ENCODE assay signal across 22 cellular contexts in the genomic region with DNA sequence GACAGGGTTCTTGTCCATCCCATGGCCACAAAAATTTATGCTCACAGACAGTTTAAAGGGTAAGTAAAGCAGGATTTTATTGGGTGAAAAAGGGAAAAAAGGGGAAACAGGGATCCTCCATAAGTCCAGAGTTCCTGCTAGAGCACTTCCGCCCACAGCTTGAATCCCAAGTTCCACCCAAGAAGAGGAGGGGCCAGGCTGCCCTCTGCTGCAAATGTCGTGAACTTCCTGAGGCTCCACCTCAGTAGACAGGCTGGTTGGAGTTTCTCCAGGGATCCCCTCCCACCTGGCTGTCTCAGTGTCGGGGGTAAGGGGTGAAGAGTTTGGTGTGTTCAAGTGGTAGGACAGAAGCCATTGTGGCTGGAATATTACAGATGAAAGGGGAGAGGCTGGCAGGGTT.
DNase-seq lines count a peak whose midpoint lies in the region; ATAC-seq and TF ChIP-seq lines count a peak whose summit lies in the region.
"Had no signal": no experiment of that assay in that cellular context is flagged by ENCODE, and none has a peak within 500 bp of the region (broad histone marks: within the 10 kb centered on the region; RNA-seq: fewer than 3 reads in every experiment).

No MANE protein-coding gene starts in this region.

- H3K9me3 Mint-ChIP-seq in WTC11 = peaks cover 8% of the 10 kb centered on the region
- H3K9me3 Mint-ChIP-seq: activated T-helper 1 cell treated with anti-CD3 and anti-CD28 coated beads, Interleukin-12 subunit alpha, Interleukin-12 subunit beta, Interleukin-2, Interleukin-4 antibody, amounts not matched to agents 30 ng/mL and 10 ng/mL and 1 ng/mL, durations not matched to agents 14 hours and 24 hours and 36 hours; CD8-positive, alpha-beta T cell had no signal

- H3F3A ChIP-seq in neural cell (ENCODE audit: insufficient read depth, low read length, poor library complexity, severe bottlenecking) = no peaks in the 10 kb centered on the region

- H3K4me3 Mint-ChIP-seq in WTC11 = no peak overlapping the region
- H3K4me3 Mint-ChIP-seq: activated naive CD8-positive, alpha-beta T cell; activated T-helper 1 cell treated with anti-CD3 and anti-CD28 coated beads, Interleukin-12 subunit alpha, Interleukin-12 subunit beta, Interleukin-2, Interleukin-4 antibody, amounts not matched to agents 30 ng/mL and 10 ng/mL and 1 ng/mL, durations not matched to agents 14 hours and 24 hours and 36 hours; CD8-positive, alpha-beta T cell; type B pancreatic cell had no signal

- no peak overlapping the region for H3K9ac ChIP-seq in neural cell (ENCODE audit: low read length)

- no peaks in the 10 kb centered on the region for H3K36me3 ChIP-seq in H7 (replicated peaks; ENCODE audit: control insufficient read depth, insufficient read depth, low read length)
- no peaks in the 10 kb centered on the region for H3K36me3 ChIP-seq in neural cell (ENCODE audit: insufficient read depth, low read length)
- H3K36me3 ChIP-seq: esophagus squamous epithelium, neutrophil, spleen, stomach had no signal

- TF ChIP-seq EP300 in neural cell (conservative IDR thresholded peaks at IDR 0.05; ENCODE audit: poor library complexity, severe bottlenecking) = no peak

- H3K4me2 ChIP-seq in neural cell (ENCODE audit: low read length) = no peak overlapping the region

- H3K9me3 ChIP-seq in neural cell (ENCODE audit: low read length) = no peaks in the 10 kb centered on the region
- H3K9me3 ChIP-seq: esophagus squamous epithelium, neutrophil, stomach had no signal

- no peak overlapping the region for H3K27ac ChIP-seq in neural cell (ENCODE audit: low read length)
- H3K27ac ChIP-seq: esophagus squamous epithelium, neutrophil, spleen, stomach had no signal

- POLR2A ChIA-PET in WTC11 (lab: Charles Lee) = no interaction called here

- H3K36me3 Mint-ChIP-seq in WTC11 = 0 out of 2 replicates have a peak, but pooled peaks cover under 1% of the 10 kb centered on the region
- H3K36me3 Mint-ChIP-seq: activated naive CD8-positive, alpha-beta T cell; CD8-positive, alpha-beta T cell; type B pancreatic cell had no signal

- no peaks in the 10 kb centered on the region for H3K79me2 ChIP-seq in neural cell (replicated peaks; ENCODE audit: insufficient read depth, low read length)

- H3K27me3 ChIP-seq in H7 (ENCODE audit: control insufficient read depth, insufficient read depth, low read length) (no peaks in the 10 kb centered on the region), neural cell (ENCODE audit: insufficient read depth, low read depth, low read length) (no peaks in the 10 kb centered on the region)
- H3K27me3 ChIP-seq: esophagus squamous epithelium, neutrophil, spleen, stomach had no signal

- ATAC-seq in WTC11 = peak; percentile 95
- ATAC-seq: CD8-positive, alpha-beta T cell had no signal

- TF ChIP-seq RAD21 in neural cell (conservative IDR thresholded peaks at IDR 0.05) = peak; percentile 10

- no peaks in the 10 kb centered on the region for H4K20me1 ChIP-seq in neural cell (ENCODE audit: insufficient read depth)

- H3K4me1 Mint-ChIP-seq in WTC11 = peaks cover 10% of the 10 kb centered on the region

- H2AFZ ChIP-seq in neural cell (ENCODE audit: low read depth, low read length) = no peak overlapping the region

- no peaks in the 10 kb centered on the region for H3K9me2 ChIP-seq in neural cell (ENCODE audit: insufficient read depth, low read length)

- H3K4me3 ChIP-seq in H7 (ENCODE audit: insufficient read depth, low read depth, low read length) (no peak overlapping the region), neural cell (ENCODE audit: low read length) (no peak overlapping the region)
- H3K4me3 ChIP-seq: esophagus squamous epithelium, spleen, stomach had no signal

- H3K27ac Mint-ChIP-seq in WTC11 = no peak overlapping the region
- H3K27ac Mint-ChIP-seq: activated naive CD8-positive, alpha-beta T cell; activated T-helper 1 cell treated with anti-CD3 and anti-CD28 coated beads, Interleukin-12 subunit alpha, Interleukin-12 subunit beta, Interleukin-2, Interleukin-4 antibody, amounts not matched to agents 30 ng/mL and 10 ng/mL and 1 ng/mL, durations not matched to agents 14 hours and 24 hours and 36 hours; CD8-positive, alpha-beta T cell; type B pancreatic cell had no signal

- DNase-seq in DMS 273 treated with DMSO at 0.1 percent for 48 hours (lab: John Stamatoyannopoulos, UW) (peak; percentile 62), H7 (peak; percentile 13), WTC11 (ENCODE audit: low spot score) (peak; percentile 51), NCI-H1092 (lab: John Stamatoyannopoulos, UW) (no peak), T1000 (lab: John Stamatoyannopoulos, UW) (no peak), NCI-H748 treated with DMSO at 0.1 percent for 48 hours (lab: John Stamatoyannopoulos, UW) (no peak)
- DNase-seq: activated CD4-positive, alpha-beta T cell treated with anti-CD3 and anti-CD28 coated beads for 4 hours; CD8-positive, alpha-beta T cell; effector CD8-positive, alpha-beta T cell; EL; esophagus squamous epithelium; KBM-7; NCI-H187; NCI-H345; spleen; stimulated activated CD4-positive, alpha-beta T cell treated with anti-CD3 and anti-CD28 coated beads, Interleukin-4, amount 100 ng/mL, for 4 hours; stomach had no signal

- CTCF ChIA-PET in WTC11 (lab: Charles Lee) = interaction anchor here (0.6 to 1.1 kb wide), 5 partner anchors 9 to 219 kb away, joined by 3 to 7 read pairs (median 3); no protein-coding TSS in a partner anchor

- no peaks in the 10 kb centered on the region for H3K27me3 Mint-ChIP-seq in WTC11 (ENCODE audit: low read depth)
- H3K27me3 Mint-ChIP-seq: type B pancreatic cell had no signal

- 0 out of 2 replicates have a peak, but pooled peaks have one; percentile 17 for TF ChIP-seq CTCF in WTC11 (IDR thresholded peaks at IDR 0.05)
- TF ChIP-seq CTCF in neural cell (IDR thresholded peaks at IDR 0.05; ENCODE audit: poor library complexity, severe bottlenecking) = no peak

TF ChIP-seq in WTC11, 78 proteins besides CTCF, POLR2A, EP300 and RAD21 (continues in another document):
- TF ChIP-seq TP53 (CRISPR knock-in tag; IDR thresholded peaks at IDR 0.05) (no peak), ZNF138 (CRISPR knock-in tag; conservative IDR thresholded peaks at IDR 0.05) (no peak), ZNF423 (CRISPR knock-in tag; IDR thresholded peaks at IDR 0.05) (no peak)
- TF ChIP-seq, protein P1, sequence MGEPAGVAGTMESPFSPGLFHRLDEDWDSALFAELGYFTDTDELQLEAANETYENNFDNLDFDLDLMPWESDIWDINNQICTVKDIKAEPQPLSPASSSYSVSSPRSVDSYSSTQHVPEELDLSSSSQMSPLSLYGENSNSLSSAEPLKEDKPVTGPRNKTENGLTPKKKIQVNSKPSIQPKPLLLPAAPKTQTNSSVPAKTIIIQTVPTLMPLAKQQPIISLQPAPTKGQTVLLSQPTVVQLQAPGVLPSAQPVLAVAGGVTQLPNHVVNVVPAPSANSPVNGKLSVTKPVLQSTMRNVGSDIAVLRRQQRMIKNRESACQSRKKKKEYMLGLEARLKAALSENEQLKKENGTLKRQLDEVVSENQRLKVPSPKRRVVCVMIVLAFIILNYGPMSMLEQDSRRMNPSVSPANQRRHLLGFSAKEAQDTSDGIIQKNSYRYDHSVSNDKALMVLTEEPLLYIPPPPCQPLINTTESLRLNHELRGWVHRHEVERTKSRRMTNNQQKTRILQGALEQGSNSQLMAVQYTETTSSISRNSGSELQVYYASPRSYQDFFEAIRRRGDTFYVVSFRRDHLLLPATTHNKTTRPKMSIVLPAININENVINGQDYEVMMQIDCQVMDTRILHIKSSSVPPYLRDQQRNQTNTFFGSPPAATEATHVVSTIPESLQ (CRISPR knock-in tag; IDR thresholded peaks at IDR 0.05) = no peak
- TF ChIP-seq, protein P2, sequence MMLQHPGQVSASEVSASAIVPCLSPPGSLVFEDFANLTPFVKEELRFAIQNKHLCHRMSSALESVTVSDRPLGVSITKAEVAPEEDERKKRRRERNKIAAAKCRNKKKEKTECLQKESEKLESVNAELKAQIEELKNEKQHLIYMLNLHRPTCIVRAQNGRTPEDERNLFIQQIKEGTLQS (CRISPR knock-in tag; conservative IDR thresholded peaks at IDR 0.05) = no peak

TF ChIP-seq in neural cell, 6 proteins besides CTCF, POLR2A, EP300 and RAD21:
- TF ChIP-seq, protein P3, sequence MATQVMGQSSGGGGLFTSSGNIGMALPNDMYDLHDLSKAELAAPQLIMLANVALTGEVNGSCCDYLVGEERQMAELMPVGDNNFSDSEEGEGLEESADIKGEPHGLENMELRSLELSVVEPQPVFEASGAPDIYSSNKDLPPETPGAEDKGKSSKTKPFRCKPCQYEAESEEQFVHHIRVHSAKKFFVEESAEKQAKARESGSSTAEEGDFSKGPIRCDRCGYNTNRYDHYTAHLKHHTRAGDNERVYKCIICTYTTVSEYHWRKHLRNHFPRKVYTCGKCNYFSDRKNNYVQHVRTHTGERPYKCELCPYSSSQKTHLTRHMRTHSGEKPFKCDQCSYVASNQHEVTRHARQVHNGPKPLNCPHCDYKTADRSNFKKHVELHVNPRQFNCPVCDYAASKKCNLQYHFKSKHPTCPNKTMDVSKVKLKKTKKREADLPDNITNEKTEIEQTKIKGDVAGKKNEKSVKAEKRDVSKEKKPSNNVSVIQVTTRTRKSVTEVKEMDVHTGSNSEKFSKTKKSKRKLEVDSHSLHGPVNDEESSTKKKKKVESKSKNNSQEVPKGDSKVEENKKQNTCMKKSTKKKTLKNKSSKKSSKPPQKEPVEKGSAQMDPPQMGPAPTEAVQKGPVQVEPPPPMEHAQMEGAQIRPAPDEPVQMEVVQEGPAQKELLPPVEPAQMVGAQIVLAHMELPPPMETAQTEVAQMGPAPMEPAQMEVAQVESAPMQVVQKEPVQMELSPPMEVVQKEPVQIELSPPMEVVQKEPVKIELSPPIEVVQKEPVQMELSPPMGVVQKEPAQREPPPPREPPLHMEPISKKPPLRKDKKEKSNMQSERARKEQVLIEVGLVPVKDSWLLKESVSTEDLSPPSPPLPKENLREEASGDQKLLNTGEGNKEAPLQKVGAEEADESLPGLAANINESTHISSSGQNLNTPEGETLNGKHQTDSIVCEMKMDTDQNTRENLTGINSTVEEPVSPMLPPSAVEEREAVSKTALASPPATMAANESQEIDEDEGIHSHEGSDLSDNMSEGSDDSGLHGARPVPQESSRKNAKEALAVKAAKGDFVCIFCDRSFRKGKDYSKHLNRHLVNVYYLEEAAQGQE (IDR thresholded peaks at IDR 0.05; ENCODE audit: borderline replicate concordance) = no peak
- no peak for TF ChIP-seq EZH2 (IDR thresholded peaks at IDR 0.05; ENCODE audit: borderline replicate concordance, insufficient read depth, low read length, poor library complexity, severe bottlenecking)
- no peak for TF ChIP-seq SMC3 (conservative IDR thresholded peaks at IDR 0.05; ENCODE audit: poor library complexity)
- TF ChIP-seq POLR2AphosphoS5 (IDR thresholded peaks at IDR 0.05) = no peak
- no peak for TF ChIP-seq TAF1 (IDR thresholded peaks at IDR 0.05; ENCODE audit: low read depth)
- no peak for TF ChIP-seq MXI1 (conservative IDR thresholded peaks at IDR 0.05; ENCODE audit: poor library complexity, severe bottlenecking)

Comparison
In these comparisons a context has a peak if more than half of its experiments do, and no peak if none do; other contexts are left out.
1. DNase-seq: peak in DMS 273 treated with DMSO at 0.1 percent for 48 hours (single experiment), H7 (single experiment) and WTC11 (single experiment); none in NCI-H1092 (single experiment), T1000 (single experiment) and NCI-H748 treated with DMSO at 0.1 percent for 48 hours (single experiment).